14 cellular contexts compared by ENCODE assay signal in genomic region chr19:54882758-54883157, GRCh38. TPM values are rescaled to one million over a fixed set of nuclear protein-coding genes. Genes with fewer than 3 reads are reported as not detected.
DNase-seq lines count a peak whose midpoint lies in the region; ATAC-seq lines count a peak whose summit lies in the region.
"Had no signal": no experiment of that assay in that cellular context is flagged by ENCODE, and none has a peak within 500 bp of the region (broad histone marks: within the 10 kb centered on the region; RNA-seq: fewer than 3 reads in every experiment).

No MANE protein-coding gene starts in this region.

- H3K79me1 ChIP-seq in trophoblast cell (ENCODE audit: low read length), result peaks cover 2% of the 10 kb centered on the region

- no CpG with 5 or more reads among the region's 7 CpGs for WGBS in trophoblast cell (ENCODE audit: extremely low coverage, insufficient coverage, insufficient read length)
- WGBS in GM23248 (ENCODE audit: low coverage in 1 of 2, low lambda C conversion rate in 2 of 2, missing lambda C conversion rate in 2 of 2), 2 experiments, result 26 to 31% methylated on average over 7 of the region's 7 CpGs

- in situ Hi-C loops in GM23248 (cut with MboI), result no loop called here

- peaks cover 27% of the 10 kb centered on the region for H3K27me3 Mint-ChIP-seq in activated T-cell treated with anti-CD3 and anti-CD28 coated beads, Interleukin-2, amount 50 U/mL, for 72 hours (ENCODE audit: low read depth)
- H3K27me3 Mint-ChIP-seq in T-helper 1 cell treated with Interleukin-12 subunit alpha and Interleukin-12 subunit beta and Interleukin-4 antibody, amounts not matched to agents 30 μg/mL and 1 μg/mL, for 36 hours (ENCODE audit: low read depth), result peaks cover 20% of the 10 kb centered on the region

- H3K9me2 ChIP-seq in GM23248 (ENCODE audit: insufficient read depth), result no peaks in the 10 kb centered on the region

- H3K27me3 ChIP-seq in trophoblast cell (ENCODE audit: insufficient read depth, low read length) (no peaks in the 10 kb centered on the region), GM23248 (replicated peaks; ENCODE audit: insufficient read depth) (no peaks in the 10 kb centered on the region)

- H3K14ac ChIP-seq in trophoblast cell (ENCODE audit: low read length), result no peak overlapping the region

- H3K9me3 ChIP-seq in trophoblast cell (ENCODE audit: insufficient read depth, low read depth, low read length) (peaks cover 4% of the 10 kb centered on the region), GM23248 (ENCODE audit: low read depth) (peaks cover 3% of the 10 kb centered on the region)
- H3K9me3 ChIP-seq: gastroesophageal sphincter had no signal

- no peaks in the 10 kb centered on the region for H3K79me2 ChIP-seq in trophoblast cell (ENCODE audit: control insufficient read depth, insufficient read depth, low read length, poor library complexity)
- no peaks in the 10 kb centered on the region for H3K79me2 ChIP-seq in GM23248 (ENCODE audit: insufficient read depth)

- no peak overlapping the region for H4K91ac ChIP-seq in trophoblast cell (ENCODE audit: low read depth, low read length)

- H4K12ac ChIP-seq in trophoblast cell (ENCODE audit: low read depth, low read length), result no peak overlapping the region

- H3K4me2 ChIP-seq in trophoblast cell (ENCODE audit: low read length) (no peak overlapping the region), GM23248 (ENCODE audit: unreplicated experiment) (no peak overlapping the region)

- no peak overlapping the region for H3K18ac ChIP-seq in trophoblast cell (ENCODE audit: low read length)

- DNase-seq in activated T-cell treated with anti-CD3 and anti-CD28 coated beads, Interleukin-2, amount 50 U/mL, for 72 hours, result peak in 1 of 2 donors; percentile 5
- DNase-seq in activated T-cell treated with anti-CD3 and anti-CD28 coated beads, Interleukin-2, amount 50 U/mL, for 1 hour, result no peak
- DNase-seq in Kasumi-1 (lab: John Stamatoyannopoulos, UW) (peak; percentile 65 to 67), trophoblast cell (peak in 1 of 2 donors; percentile 28), GM23248 (no peak)
- no peak for DNase-seq in stimulated activated CD4-positive, alpha-beta T cell treated with anti-CD3 and anti-CD28 coated beads, Interleukin-2, amount 100 ng/mL, for 24 hours
- DNase-seq: NCI-H510A treated with DMSO at 0.1 percent for 48 hours had no signal

- H3K23ac ChIP-seq in trophoblast cell (ENCODE audit: low read length), result no peak overlapping the region

- no peak overlapping the region for H3K4ac ChIP-seq in trophoblast cell (ENCODE audit: low read depth, low read length)

- H3K4me1 ChIP-seq in trophoblast cell (ENCODE audit: control insufficient read depth in 1 of 2, insufficient read depth in 2 of 2, low read length in 2 of 2) (no peaks in the 10 kb centered on the region), GM23248 (ENCODE audit: insufficient read depth) (no peaks in the 10 kb centered on the region)
- H3K4me1 ChIP-seq: gastroesophageal sphincter had no signal

- peak overlapping the region; percentile 85 for H2BK12ac ChIP-seq in trophoblast cell (ENCODE audit: low read length)

- no peak overlapping the region for H3K27ac Mint-ChIP-seq in activated T-cell treated with anti-CD3 and anti-CD28 coated beads, Interleukin-2, amount 50 U/mL, for 72 hours
- H3K27ac Mint-ChIP-seq in T-helper 1 cell treated with Interleukin-12 subunit alpha and Interleukin-12 subunit beta and Interleukin-4 antibody, amounts not matched to agents 30 μg/mL and 1 μg/mL, for 36 hours, result peak overlapping the region; percentile 75

- H3K4me3 ChIP-seq in trophoblast cell (ENCODE audit: low read depth, low read length), result no peak overlapping the region
- H3K4me3 ChIP-seq in GM23248, result no peak overlapping the region
- H3K4me3 ChIP-seq: gastroesophageal sphincter had no signal

- peak overlapping the region in 1 of 2 donors; percentile 50 for H3K4me3 Mint-ChIP-seq in activated T-cell treated with anti-CD3 and anti-CD28 coated beads, Interleukin-2, amount 50 U/mL, for 72 hours
- H3K4me3 Mint-ChIP-seq in T-helper 1 cell treated with Interleukin-12 subunit alpha and Interleukin-12 subunit beta and Interleukin-4 antibody, amounts not matched to agents 30 μg/mL and 1 μg/mL, for 36 hours, result peak overlapping the region; percentile 40

- peak overlapping the region; percentile 65 for H2BK120ac ChIP-seq in trophoblast cell (ENCODE audit: insufficient read depth, low read length, poor library complexity)

- H2BK5ac ChIP-seq in trophoblast cell (ENCODE audit: low read depth, low read length, poor library complexity), result no peak overlapping the region

- peaks cover 0 to 2% of the 10 kb centered on the region in 2 donors for H3K36me3 Mint-ChIP-seq in activated T-cell treated with anti-CD3 and anti-CD28 coated beads, Interleukin-2, amount 50 U/mL, for 72 hours (ENCODE audit: insufficient read depth in 2 of 2)
- H3K36me3 Mint-ChIP-seq in T-helper 1 cell treated with Interleukin-12 subunit alpha and Interleukin-12 subunit beta and Interleukin-4 antibody, amounts not matched to agents 30 μg/mL and 1 μg/mL, for 36 hours (ENCODE audit: low read depth), result peaks cover 2% of the 10 kb centered on the region

- peaks cover 7% of the 10 kb centered on the region for H3K4me1 Mint-ChIP-seq in activated T-cell treated with anti-CD3 and anti-CD28 coated beads, Interleukin-2, amount 50 U/mL, for 72 hours (ENCODE audit: low read depth)
- peaks cover 4% of the 10 kb centered on the region for H3K4me1 Mint-ChIP-seq in T-helper 1 cell treated with Interleukin-12 subunit alpha and Interleukin-12 subunit beta and Interleukin-4 antibody, amounts not matched to agents 30 μg/mL and 1 μg/mL, for 36 hours (ENCODE audit: low read depth)

- H2AK5ac ChIP-seq in trophoblast cell (ENCODE audit: low read length), result no peak overlapping the region

- ATAC-seq in activated T-cell treated with anti-CD3 and anti-CD28 coated beads, Interleukin-2, amount 50 U/mL, for 72 hours (replicated peaks in 1 of 2), result peak; percentile 59 to 69
- no peak for ATAC-seq in GM21737 (IDR thresholded peaks at IDR 0.05; ENCODE audit: unreplicated experiment)
- ATAC-seq: gastroesophageal sphincter had no signal

- H2AFZ ChIP-seq in trophoblast cell (ENCODE audit: insufficient read depth, low read length, poor library complexity) (no peak overlapping the region), GM23248 (no peak overlapping the region)

- H3F3A ChIP-seq in GM23248 (ENCODE audit: insufficient read depth), result no peaks in the 10 kb centered on the region

- H3K9ac ChIP-seq in trophoblast cell (ENCODE audit: low read length) (no peak overlapping the region), GM23248 (no peak overlapping the region)

- H3K9me3 Mint-ChIP-seq in activated T-cell treated with anti-CD3 and anti-CD28 coated beads, Interleukin-2, amount 50 U/mL, for 72 hours, result no peaks in the 10 kb centered on the region
- H3K9me3 Mint-ChIP-seq in T-helper 1 cell treated with Interleukin-12 subunit alpha and Interleukin-12 subunit beta and Interleukin-4 antibody, amounts not matched to agents 30 μg/mL and 1 μg/mL, for 36 hours, result no peaks in the 10 kb centered on the region

- H4K8ac ChIP-seq in trophoblast cell (ENCODE audit: low read depth, low read length), result no peak overlapping the region

- no peak overlapping the region for H3K27ac ChIP-seq in trophoblast cell (ENCODE audit: low read depth, low read length)
- no peak overlapping the region for H3K27ac ChIP-seq in GM23248
- H3K27ac ChIP-seq: gastroesophageal sphincter had no signal

- no peaks in the 10 kb centered on the region for H4K20me1 ChIP-seq in GM23248 (ENCODE audit: insufficient read depth)

- H3K36me3 ChIP-seq in trophoblast cell (ENCODE audit: control insufficient read depth in 1 of 2, insufficient read depth in 2 of 2, low read length in 2 of 2) (no peaks in the 10 kb centered on the region), GM23248 (ENCODE audit: low read depth) (no peaks in the 10 kb centered on the region)
- H3K36me3 ChIP-seq: gastroesophageal sphincter had no signal

RNA-seq across cellular contexts. Expression of gene FCAR, which starts 8.7 kb away (rescaled TPM):
- not detected for total RNA-seq in activated T-cell treated with anti-CD3 and anti-CD28 coated beads, Interleukin-2, amount 50 U/mL, for 72 hours
- polyA plus RNA-seq in trophoblast cell (2013), result not detected in 2 replicates
- total RNA-seq in GM23248 (2014; rRNA removed; shearing (Covaris generic)), result not detected in 2 replicates
- not detected in 2 replicates for polyA plus RNA-seq in GM23248 (2016; fragmentation: Nextera tagmentation; extraction: Ambion mirVana)
- total RNA-seq: renal cortical epithelial cell, urinary bladder had no signal
- polyA plus RNA-seq: BJ had no signal

RNA-seq across cellular contexts. Expression of gene NCR1, which starts 23.2 kb away (rescaled TPM):
- 1 to 10 TPM in 1 of 2 donors, under 1 TPM in 1; 0.53 to 4.1 TPM for total RNA-seq in activated T-cell treated with anti-CD3 and anti-CD28 coated beads, Interleukin-2, amount 50 U/mL, for 72 hours
- polyA plus RNA-seq in trophoblast cell (2013), result 0.64 and 0.69 TPM in 2 replicates
- total RNA-seq in GM23248 (2014; rRNA removed; shearing (Covaris generic)), result not detected in 2 replicates
- polyA plus RNA-seq in GM23248 (2016; fragmentation: Nextera tagmentation; extraction: Ambion mirVana), result not detected in 2 replicates
- total RNA-seq: gastroesophageal sphincter, lower leg skin, renal cortical epithelial cell had no signal
- polyA plus RNA-seq: BJ had no signal

RNA-seq across cellular contexts. Expression of gene KIR3DL2, which starts 32.5 kb away (rescaled TPM):
- 1 to 10 TPM in 1 of 2 donors, under 1 TPM in 1; 0.89 to 4.4 TPM for total RNA-seq in activated T-cell treated with anti-CD3 and anti-CD28 coated beads, Interleukin-2, amount 50 U/mL, for 72 hours
- polyA plus RNA-seq in trophoblast cell (2013), result not detected in 2 replicates
- not detected in 2 replicates for total RNA-seq in GM23248 (2014; rRNA removed; shearing (Covaris generic))
- not detected in 2 replicates for polyA plus RNA-seq in GM23248 (2016; fragmentation: Nextera tagmentation; extraction: Ambion mirVana)
- total RNA-seq: gastroesophageal sphincter, renal cortical epithelial cell, urinary bladder had no signal
- polyA plus RNA-seq: BJ had no signal

RNA-seq across cellular contexts. Expression of gene KIR2DS4, which starts 50.3 kb away (rescaled TPM):
- total RNA-seq in activated T-cell treated with anti-CD3 and anti-CD28 coated beads, Interleukin-2, amount 50 U/mL, for 72 hours, result under 1 TPM; 0.24 to 0.88 TPM
- polyA plus RNA-seq in trophoblast cell (2013), result not detected in 2 replicates
- not detected in 2 replicates for total RNA-seq in GM23248 (2014; rRNA removed; shearing (Covaris generic))
- polyA plus RNA-seq in GM23248 (2016; fragmentation: Nextera tagmentation; extraction: Ambion mirVana), result not detected in 2 replicates
- total RNA-seq: gastroesophageal sphincter, lower leg skin, renal cortical epithelial cell, urinary bladder had no signal
- polyA plus RNA-seq: BJ, urinary bladder had no signal

Comparison
In these comparisons a context has a peak if more than half of its experiments do, and no peak if none do; other contexts are left out.
1. DNase-seq: peak in Kasumi-1 (2 of 2); none in activated T-cell treated with anti-CD3 and anti-CD28 coated beads, Interleukin-2, amount 50 U/mL, for 1 hour (single experiment), GM23248 (single experiment) and stimulated activated CD4-positive, alpha-beta T cell treated with anti-CD3 and anti-CD28 coated beads, Interleukin-2, amount 100 ng/mL, for 24 hours (0 of 2).